In the genomic region with DNA sequence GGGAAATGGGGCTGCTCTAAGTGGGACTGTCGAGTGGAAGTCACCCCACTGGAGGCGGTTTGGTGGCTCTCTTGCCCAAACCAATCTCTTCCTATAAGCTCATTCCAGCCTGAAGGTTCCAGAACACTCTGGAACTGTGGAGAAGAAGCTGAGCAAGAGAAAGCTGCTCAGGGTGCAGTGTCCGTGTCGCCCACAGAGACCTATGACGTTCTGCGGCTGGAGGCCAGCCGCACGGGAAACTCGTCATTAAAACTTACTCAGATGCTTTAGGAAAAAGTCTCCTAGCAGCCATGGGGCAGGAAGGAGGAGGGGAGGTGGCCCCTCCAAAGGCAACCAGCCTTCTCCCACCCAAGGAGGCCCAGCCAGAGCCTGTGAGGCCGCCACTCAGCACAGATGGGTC, we compare ENCODE assay signal across 21 cellular contexts.
"Had no signal": no experiment of that assay in that cellular context is flagged by ENCODE, and none has a peak within 500 bp of the region (broad histone marks: within the 10 kb centered on the region; RNA-seq: fewer than 3 reads in every experiment).

No MANE protein-coding gene starts in this region.

- ATAC-seq: activated T-cell treated with anti-CD3 and anti-CD28 coated beads, Interleukin-2, amount 50 U/mL, for 4 hours; left lobe of liver; natural killer cell; WTC11 had no signal

- H3K36me3 Mint-ChIP-seq: natural killer cell, WTC11 had no signal

- H3K36me3 ChIP-seq: heart left ventricle, sigmoid colon, thoracic aorta, upper lobe of left lung had no signal

- H3K27ac Mint-ChIP-seq: activated naive CD4-positive, alpha-beta T cell treated with anti-CD3 and anti-CD28 coated beads for 36 hours; activated T-helper 2 cell treated with anti-CD3 and anti-CD28 coated beads, Interferon-gamma antibody, Interleukin-2, Interleukin-4, amounts not matched to agents 10 μg/mL and 5 μg/mL and 100 μg/mL, durations not matched to agents 14 hours and 24 hours and 36 hours; natural killer cell; T-helper 1 cell treated with Interleukin-12 subunit alpha and Interleukin-12 subunit beta and Interleukin-4 antibody, amounts not matched to agents 30 μg/mL and 1 μg/mL, for 36 hours; WTC11 had no signal

- H3K9me3 Mint-ChIP-seq: activated naive CD4-positive, alpha-beta T cell treated with anti-CD3 and anti-CD28 coated beads for 36 hours; activated T-cell treated with anti-CD3 and anti-CD28 coated beads, Interleukin-2, amount 50 U/mL, for 4 hours; activated T-helper 2 cell treated with anti-CD3 and anti-CD28 coated beads, Interferon-gamma antibody, Interleukin-2, Interleukin-4, amounts not matched to agents 10 μg/mL and 5 μg/mL and 100 μg/mL, durations not matched to agents 14 hours and 24 hours and 36 hours; natural killer cell; T-helper 1 cell treated with Interleukin-12 subunit alpha and Interleukin-12 subunit beta and Interleukin-4 antibody, amounts not matched to agents 30 μg/mL and 1 μg/mL, for 36 hours; WTC11 had no signal

- H3K4me3 ChIP-seq: coronary artery, heart left ventricle, sigmoid colon, smooth muscle cell, thoracic aorta, upper lobe of left lung had no signal

- H3K4me3 Mint-ChIP-seq: activated naive CD4-positive, alpha-beta T cell treated with anti-CD3 and anti-CD28 coated beads for 36 hours; activated T-cell treated with anti-CD3 and anti-CD28 coated beads, Interleukin-2, amount 50 U/mL, for 4 hours; natural killer cell; T-helper 1 cell treated with Interleukin-12 subunit alpha and Interleukin-12 subunit beta and Interleukin-4 antibody, amounts not matched to agents 30 μg/mL and 1 μg/mL, for 36 hours; WTC11 had no signal

- H3K27me3 ChIP-seq: heart left ventricle, sigmoid colon, upper lobe of left lung had no signal

- H3K4me1 ChIP-seq: sigmoid colon, upper lobe of left lung had no signal

- H3K27ac ChIP-seq: thoracic aorta had no signal

- DNase-seq: activated CD8-positive, alpha-beta memory T cell treated with anti-CD3 and anti-CD28 coated beads, Interleukin-2, amount 50 U/mL, for 48 hours; activated naive CD4-positive, alpha-beta T cell treated with anti-CD3 and anti-CD28 coated beads for 36 hours; activated T-cell treated with anti-CD3 and anti-CD28 coated beads, Interleukin-2, amount 50 U/mL, for 4 hours; cerebellar nuclear complex; heart left ventricle; mammary epithelial cell; midbrain; natural killer cell; retina; sigmoid colon; stimulated activated CD4-positive, alpha-beta T cell treated with anti-CD3 and anti-CD28 coated beads, Interleukin-2, amount 100 ng/mL, for 48 hours; stimulated activated naive CD4-positive, alpha-beta T cell; T1000; upper lobe of left lung had no signal

- H3K9me3 ChIP-seq: heart left ventricle, sigmoid colon, thoracic aorta, upper lobe of left lung had no signal
